Comparison of ENCODE assay signal across 2 cellular contexts in genomic region chr10:118569241-118569881, GRCh38.
TF ChIP-seq lines count a peak whose summit lies in the region.

No MANE protein-coding gene starts in this region.

TF ChIP-seq in SK-N-SH, 30 proteins besides CTCF, POLR2A, EP300 and RAD21 (continued from another document):
- TF ChIP-seq REST (IDR thresholded peaks at IDR 0.05; ENCODE audit: low read depth, low read length) (peak; percentile 78), MEF2A (IDR thresholded peaks at IDR 0.05; ENCODE audit: borderline replicate concordance, low read depth) (no peak), NFIC (IDR thresholded peaks at IDR 0.05; ENCODE audit: borderline replicate concordance) (no peak), TAF1 (IDR thresholded peaks at IDR 0.05; ENCODE audit: borderline replicate concordance, low read depth, low read length) (no peak), POLR2AphosphoS5 (IDR thresholded peaks at IDR 0.05; ENCODE audit: low read depth, low read length) (no peak)

TF ChIP-seq in SK-N-SH treated with all-trans-retinoic acid at 6 μM for 48 hours, 23 proteins besides CTCF, POLR2A, EP300 and RAD21 (continued from another document):
- TF ChIP-seq CREB5 (CRISPR knock-in tag; IDR thresholded peaks at IDR 0.05; ENCODE audit: low read depth) (no peak), ZNF565 (CRISPR knock-in tag; conservative IDR thresholded peaks at IDR 0.05; ENCODE audit: low read depth) (no peak), ESRRG (CRISPR knock-in tag; IDR thresholded peaks at IDR 0.05) (no peak), ISL1 (CRISPR knock-in tag; IDR thresholded peaks at IDR 0.05) (no peak), BACH2 (CRISPR knock-in tag; IDR thresholded peaks at IDR 0.05; ENCODE audit: borderline replicate concordance) (no peak), PATZ1 (CRISPR knock-in tag; IDR thresholded peaks at IDR 0.05; ENCODE audit: borderline replicate concordance) (no peak), SNAI2 (CRISPR knock-in tag; IDR thresholded peaks at IDR 0.05) (no peak), ARNTL (CRISPR knock-in tag; IDR thresholded peaks at IDR 0.05; ENCODE audit: borderline replicate concordance, low read depth) (no peak), ZFP3 (CRISPR knock-in tag; IDR thresholded peaks at IDR 0.05) (no peak), ZNF70 (CRISPR knock-in tag; IDR thresholded peaks at IDR 0.05) (no peak)
